1 cellular context compared by ENCODE assay signal in the genomic region with DNA sequence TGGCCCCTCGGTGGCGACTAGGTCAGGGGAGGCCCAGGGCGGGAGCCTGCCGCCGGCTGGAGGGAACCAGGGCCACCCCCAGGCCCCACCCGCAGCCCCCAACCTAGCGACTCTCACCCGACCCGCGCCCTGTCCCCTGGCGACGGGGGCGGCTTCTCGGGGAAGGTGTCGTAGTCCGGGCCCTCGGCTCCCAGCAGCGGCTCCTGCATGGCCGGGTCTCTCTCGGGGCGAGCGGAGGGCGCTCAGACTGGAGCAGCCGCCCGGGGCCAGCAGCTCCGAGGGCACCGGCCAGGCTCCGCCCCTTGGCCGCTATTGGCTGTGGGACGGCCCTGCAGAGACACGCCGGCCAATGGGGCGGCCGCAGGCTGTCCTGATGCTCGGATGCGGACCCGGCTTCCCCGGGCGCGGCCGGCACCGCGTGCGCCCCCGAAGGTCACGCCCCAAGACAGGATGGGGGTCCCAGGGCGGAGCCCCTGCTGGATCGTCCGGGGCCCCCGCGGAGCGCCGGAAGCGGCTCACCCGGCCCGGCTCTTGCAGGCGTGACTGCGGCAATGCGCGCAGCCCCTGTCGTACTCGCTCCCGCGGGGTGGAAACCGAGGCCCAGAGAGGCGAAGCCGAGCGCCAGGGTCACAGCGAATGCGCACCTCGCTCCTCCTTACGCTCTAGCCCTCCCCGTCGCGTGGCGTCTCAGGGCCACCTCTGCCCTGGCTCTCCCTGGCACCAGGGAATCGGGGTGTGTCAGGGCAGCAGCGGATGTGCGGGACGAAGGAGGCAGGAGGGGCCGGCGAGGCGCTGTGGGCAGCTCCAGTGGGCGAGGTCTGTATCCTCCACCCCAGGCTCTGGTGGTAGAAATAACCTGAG.
TF ChIP-seq lines count a peak whose summit lies in the region.

A gene with protein sequence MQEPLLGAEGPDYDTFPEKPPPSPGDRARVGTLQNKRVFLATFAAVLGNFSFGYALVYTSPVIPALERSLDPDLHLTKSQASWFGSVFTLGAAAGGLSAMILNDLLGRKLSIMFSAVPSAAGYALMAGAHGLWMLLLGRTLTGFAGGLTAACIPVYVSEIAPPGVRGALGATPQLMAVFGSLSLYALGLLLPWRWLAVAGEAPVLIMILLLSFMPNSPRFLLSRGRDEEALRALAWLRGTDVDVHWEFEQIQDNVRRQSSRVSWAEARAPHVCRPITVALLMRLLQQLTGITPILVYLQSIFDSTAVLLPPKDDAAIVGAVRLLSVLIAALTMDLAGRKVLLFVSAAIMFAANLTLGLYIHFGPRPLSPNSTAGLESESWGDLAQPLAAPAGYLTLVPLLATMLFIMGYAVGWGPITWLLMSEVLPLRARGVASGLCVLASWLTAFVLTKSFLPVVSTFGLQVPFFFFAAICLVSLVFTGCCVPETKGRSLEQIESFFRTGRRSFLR (minus strand): TSS at position 249 of the 861 bp plus-strand sequence. CDS start 40 bp downstream, at position 209.

TF ChIP-seq in HEK293, 187 proteins besides CTCF, POLR2A, EP300 and RAD21 (continued from another document):
- TF ChIP-seq, protein P1, sequence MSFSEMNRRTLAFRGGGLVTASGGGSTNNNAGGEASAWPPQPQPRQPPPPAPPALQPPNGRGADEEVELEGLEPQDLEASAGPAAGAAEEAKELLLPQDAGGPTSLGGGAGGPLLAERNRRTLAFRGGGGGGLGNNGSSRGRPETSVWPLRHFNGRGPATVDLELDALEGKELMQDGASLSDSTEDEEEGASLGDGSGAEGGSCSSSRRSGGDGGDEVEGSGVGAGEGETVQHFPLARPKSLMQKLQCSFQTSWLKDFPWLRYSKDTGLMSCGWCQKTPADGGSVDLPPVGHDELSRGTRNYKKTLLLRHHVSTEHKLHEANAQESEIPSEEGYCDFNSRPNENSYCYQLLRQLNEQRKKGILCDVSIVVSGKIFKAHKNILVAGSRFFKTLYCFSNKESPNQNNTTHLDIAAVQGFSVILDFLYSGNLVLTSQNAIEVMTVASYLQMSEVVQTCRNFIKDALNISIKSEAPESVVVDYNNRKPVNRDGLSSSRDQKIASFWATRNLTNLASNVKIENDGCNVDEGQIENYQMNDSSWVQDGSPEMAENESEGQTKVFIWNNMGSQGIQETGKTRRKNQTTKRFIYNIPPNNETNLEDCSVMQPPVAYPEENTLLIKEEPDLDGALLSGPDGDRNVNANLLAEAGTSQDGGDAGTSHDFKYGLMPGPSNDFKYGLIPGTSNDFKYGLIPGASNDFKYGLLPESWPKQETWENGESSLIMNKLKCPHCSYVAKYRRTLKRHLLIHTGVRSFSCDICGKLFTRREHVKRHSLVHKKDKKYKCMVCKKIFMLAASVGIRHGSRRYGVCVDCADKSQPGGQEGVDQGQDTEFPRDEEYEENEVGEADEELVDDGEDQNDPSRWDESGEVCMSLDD (tag by site-specific recombination; IDR thresholded peaks at IDR 0.05): peak; percentile 61; the same call in 1 of the 2 replicates
- peak; percentile 70 for TF ChIP-seq ZBTB20 (tag by site-specific recombination; IDR thresholded peaks at IDR 0.05)
- TF ChIP-seq KLF1 (tag by site-specific recombination; IDR thresholded peaks at IDR 0.05): peak; percentile 22; the same call in 1 of the 2 replicates
- TF ChIP-seq, protein P2, sequence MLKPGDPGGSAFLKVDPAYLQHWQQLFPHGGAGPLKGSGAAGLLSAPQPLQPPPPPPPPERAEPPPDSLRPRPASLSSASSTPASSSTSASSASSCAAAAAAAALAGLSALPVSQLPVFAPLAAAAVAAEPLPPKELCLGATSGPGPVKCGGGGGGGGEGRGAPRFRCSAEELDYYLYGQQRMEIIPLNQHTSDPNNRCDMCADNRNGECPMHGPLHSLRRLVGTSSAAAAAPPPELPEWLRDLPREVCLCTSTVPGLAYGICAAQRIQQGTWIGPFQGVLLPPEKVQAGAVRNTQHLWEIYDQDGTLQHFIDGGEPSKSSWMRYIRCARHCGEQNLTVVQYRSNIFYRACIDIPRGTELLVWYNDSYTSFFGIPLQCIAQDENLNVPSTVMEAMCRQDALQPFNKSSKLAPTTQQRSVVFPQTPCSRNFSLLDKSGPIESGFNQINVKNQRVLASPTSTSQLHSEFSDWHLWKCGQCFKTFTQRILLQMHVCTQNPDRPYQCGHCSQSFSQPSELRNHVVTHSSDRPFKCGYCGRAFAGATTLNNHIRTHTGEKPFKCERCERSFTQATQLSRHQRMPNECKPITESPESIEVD (tag by site-specific recombination; IDR thresholded peaks at IDR 0.05): no peak
- peak; percentile 68 for TF ChIP-seq SP3 (tag by site-specific recombination; IDR thresholded peaks at IDR 0.05)
- TF ChIP-seq ZNF37A (tag by site-specific recombination; IDR thresholded peaks at IDR 0.05): no peak
- peak; percentile 88 for TF ChIP-seq ZNF341 (tag by site-specific recombination; IDR thresholded peaks at IDR 0.05; ENCODE audit: low read depth)
- peak; percentile 72 for TF ChIP-seq ZIC2 (tag by site-specific recombination; IDR thresholded peaks at IDR 0.05)
- peak; percentile 78 for TF ChIP-seq GLIS2 (tag by site-specific recombination; IDR thresholded peaks at IDR 0.05)
- TF ChIP-seq HOXA7 (CRISPR knock-in tag; IDR thresholded peaks at IDR 0.05; ENCODE audit: borderline replicate concordance): no peak
- TF ChIP-seq ZNF394 (tag by site-specific recombination; IDR thresholded peaks at IDR 0.05; ENCODE audit: borderline replicate concordance): peak; percentile 59
- TF ChIP-seq HOXD13 (CRISPR knock-in tag; IDR thresholded peaks at IDR 0.05; ENCODE audit: borderline replicate concordance): no peak
- TF ChIP-seq, protein P3, sequence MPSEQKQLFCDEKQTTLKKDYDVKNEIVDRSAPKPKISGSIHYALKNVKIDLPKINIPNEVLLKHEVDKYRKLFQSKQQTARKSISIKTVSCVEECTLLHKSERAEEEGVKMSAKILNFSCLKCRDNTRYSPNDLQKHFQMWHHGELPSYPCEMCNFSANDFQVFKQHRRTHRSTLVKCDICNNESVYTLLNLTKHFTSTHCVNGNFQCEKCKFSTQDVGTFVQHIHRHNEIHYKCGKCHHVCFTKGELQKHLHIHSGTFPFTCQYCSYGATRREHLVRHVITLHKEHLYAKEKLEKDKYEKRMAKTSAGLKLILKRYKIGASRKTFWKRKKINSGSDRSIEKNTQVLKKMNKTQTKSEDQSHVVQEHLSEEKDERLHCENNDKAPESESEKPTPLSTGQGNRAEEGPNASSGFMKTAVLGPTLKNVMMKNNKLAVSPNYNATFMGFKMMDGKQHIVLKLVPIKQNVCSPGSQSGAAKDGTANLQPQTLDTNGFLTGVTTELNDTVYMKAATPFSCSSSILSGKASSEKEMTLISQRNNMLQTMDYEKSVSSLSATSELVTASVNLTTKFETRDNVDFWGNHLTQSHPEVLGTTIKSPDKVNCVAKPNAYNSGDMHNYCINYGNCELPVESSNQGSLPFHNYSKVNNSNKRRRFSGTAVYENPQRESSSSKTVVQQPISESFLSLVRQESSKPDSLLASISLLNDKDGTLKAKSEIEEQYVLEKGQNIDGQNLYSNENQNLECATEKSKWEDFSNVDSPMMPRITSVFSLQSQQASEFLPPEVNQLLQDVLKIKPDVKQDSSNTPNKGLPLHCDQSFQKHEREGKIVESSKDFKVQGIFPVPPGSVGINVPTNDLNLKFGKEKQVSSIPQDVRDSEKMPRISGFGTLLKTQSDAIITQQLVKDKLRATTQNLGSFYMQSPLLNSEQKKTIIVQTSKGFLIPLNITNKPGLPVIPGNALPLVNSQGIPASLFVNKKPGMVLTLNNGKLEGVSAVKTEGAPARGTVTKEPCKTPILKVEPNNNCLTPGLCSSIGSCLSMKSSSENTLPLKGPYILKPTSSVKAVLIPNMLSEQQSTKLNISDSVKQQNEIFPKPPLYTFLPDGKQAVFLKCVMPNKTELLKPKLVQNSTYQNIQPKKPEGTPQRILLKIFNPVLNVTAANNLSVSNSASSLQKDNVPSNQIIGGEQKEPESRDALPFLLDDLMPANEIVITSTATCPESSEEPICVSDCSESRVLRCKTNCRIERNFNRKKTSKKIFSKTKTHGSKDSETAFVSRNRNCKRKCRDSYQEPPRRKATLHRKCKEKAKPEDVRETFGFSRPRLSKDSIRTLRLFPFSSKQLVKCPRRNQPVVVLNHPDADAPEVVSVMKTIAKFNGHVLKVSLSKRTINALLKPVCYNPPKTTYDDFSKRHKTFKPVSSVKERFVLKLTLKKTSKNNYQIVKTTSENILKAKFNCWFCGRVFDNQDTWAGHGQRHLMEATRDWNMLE (tag by site-specific recombination; conservative IDR thresholded peaks at IDR 0.05; ENCODE audit: low read depth): no peak
- TF ChIP-seq ZNF626 (tag by site-specific recombination; IDR thresholded peaks at IDR 0.05): no peak
- TF ChIP-seq, protein P4, sequence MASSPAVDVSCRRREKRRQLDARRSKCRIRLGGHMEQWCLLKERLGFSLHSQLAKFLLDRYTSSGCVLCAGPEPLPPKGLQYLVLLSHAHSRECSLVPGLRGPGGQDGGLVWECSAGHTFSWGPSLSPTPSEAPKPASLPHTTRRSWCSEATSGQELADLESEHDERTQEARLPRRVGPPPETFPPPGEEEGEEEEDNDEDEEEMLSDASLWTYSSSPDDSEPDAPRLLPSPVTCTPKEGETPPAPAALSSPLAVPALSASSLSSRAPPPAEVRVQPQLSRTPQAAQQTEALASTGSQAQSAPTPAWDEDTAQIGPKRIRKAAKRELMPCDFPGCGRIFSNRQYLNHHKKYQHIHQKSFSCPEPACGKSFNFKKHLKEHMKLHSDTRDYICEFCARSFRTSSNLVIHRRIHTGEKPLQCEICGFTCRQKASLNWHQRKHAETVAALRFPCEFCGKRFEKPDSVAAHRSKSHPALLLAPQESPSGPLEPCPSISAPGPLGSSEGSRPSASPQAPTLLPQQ (tag by site-specific recombination; IDR thresholded peaks at IDR 0.05): peak; percentile 71
- no peak for TF ChIP-seq MYNN (tag by site-specific recombination; IDR thresholded peaks at IDR 0.05; ENCODE audit: borderline replicate concordance)
- peak; percentile 41; the same call in 1 of the 2 replicates for TF ChIP-seq KLF10 (tag by site-specific recombination; IDR thresholded peaks at IDR 0.05)
- TF ChIP-seq KLF9 (tag by site-specific recombination; IDR thresholded peaks at IDR 0.05; ENCODE audit: low read depth): peak; percentile 86
- TF ChIP-seq, protein P5, sequence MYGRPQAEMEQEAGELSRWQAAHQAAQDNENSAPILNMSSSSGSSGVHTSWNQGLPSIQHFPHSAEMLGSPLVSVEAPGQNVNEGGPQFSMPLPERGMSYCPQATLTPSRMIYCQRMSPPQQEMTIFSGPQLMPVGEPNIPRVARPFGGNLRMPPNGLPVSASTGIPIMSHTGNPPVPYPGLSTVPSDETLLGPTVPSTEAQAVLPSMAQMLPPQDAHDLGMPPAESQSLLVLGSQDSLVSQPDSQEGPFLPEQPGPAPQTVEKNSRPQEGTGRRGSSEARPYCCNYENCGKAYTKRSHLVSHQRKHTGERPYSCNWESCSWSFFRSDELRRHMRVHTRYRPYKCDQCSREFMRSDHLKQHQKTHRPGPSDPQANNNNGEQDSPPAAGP (tag by site-specific recombination; IDR thresholded peaks at IDR 0.05): 0 out of 2 replicates have a peak, but pooled peaks have one; percentile 32
- TF ChIP-seq, protein P6, sequence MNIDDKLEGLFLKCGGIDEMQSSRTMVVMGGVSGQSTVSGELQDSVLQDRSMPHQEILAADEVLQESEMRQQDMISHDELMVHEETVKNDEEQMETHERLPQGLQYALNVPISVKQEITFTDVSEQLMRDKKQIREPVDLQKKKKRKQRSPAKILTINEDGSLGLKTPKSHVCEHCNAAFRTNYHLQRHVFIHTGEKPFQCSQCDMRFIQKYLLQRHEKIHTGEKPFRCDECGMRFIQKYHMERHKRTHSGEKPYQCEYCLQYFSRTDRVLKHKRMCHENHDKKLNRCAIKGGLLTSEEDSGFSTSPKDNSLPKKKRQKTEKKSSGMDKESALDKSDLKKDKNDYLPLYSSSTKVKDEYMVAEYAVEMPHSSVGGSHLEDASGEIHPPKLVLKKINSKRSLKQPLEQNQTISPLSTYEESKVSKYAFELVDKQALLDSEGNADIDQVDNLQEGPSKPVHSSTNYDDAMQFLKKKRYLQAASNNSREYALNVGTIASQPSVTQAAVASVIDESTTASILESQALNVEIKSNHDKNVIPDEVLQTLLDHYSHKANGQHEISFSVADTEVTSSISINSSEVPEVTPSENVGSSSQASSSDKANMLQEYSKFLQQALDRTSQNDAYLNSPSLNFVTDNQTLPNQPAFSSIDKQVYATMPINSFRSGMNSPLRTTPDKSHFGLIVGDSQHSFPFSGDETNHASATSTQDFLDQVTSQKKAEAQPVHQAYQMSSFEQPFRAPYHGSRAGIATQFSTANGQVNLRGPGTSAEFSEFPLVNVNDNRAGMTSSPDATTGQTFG (tag by site-specific recombination; IDR thresholded peaks at IDR 0.05; ENCODE audit: borderline replicate concordance): no peak
- TF ChIP-seq SALL2 (tag by site-specific recombination; IDR thresholded peaks at IDR 0.05; ENCODE audit: borderline replicate concordance): no peak
- TF ChIP-seq GLIS1 (tag by site-specific recombination; IDR thresholded peaks at IDR 0.05): peak; percentile 41; the same call in 1 of the 2 replicates
- TF ChIP-seq, protein P7, sequence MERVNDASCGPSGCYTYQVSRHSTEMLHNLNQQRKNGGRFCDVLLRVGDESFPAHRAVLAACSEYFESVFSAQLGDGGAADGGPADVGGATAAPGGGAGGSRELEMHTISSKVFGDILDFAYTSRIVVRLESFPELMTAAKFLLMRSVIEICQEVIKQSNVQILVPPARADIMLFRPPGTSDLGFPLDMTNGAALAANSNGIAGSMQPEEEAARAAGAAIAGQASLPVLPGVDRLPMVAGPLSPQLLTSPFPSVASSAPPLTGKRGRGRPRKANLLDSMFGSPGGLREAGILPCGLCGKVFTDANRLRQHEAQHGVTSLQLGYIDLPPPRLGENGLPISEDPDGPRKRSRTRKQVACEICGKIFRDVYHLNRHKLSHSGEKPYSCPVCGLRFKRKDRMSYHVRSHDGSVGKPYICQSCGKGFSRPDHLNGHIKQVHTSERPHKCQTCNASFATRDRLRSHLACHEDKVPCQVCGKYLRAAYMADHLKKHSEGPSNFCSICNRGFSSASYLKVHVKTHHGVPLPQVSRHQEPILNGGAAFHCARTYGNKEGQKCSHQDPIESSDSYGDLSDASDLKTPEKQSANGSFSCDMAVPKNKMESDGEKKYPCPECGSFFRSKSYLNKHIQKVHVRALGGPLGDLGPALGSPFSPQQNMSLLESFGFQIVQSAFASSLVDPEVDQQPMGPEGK (tag by site-specific recombination; IDR thresholded peaks at IDR 0.05): peak; percentile 87
- peak; percentile 81 for TF ChIP-seq ZXDB (tag by site-specific recombination; IDR thresholded peaks at IDR 0.05)
- peak; percentile 74 for TF ChIP-seq SP2 (tag by site-specific recombination; IDR thresholded peaks at IDR 0.05)
- no peak for TF ChIP-seq ZBTB21 (tag by site-specific recombination; IDR thresholded peaks at IDR 0.05)
- TF ChIP-seq, protein P8, sequence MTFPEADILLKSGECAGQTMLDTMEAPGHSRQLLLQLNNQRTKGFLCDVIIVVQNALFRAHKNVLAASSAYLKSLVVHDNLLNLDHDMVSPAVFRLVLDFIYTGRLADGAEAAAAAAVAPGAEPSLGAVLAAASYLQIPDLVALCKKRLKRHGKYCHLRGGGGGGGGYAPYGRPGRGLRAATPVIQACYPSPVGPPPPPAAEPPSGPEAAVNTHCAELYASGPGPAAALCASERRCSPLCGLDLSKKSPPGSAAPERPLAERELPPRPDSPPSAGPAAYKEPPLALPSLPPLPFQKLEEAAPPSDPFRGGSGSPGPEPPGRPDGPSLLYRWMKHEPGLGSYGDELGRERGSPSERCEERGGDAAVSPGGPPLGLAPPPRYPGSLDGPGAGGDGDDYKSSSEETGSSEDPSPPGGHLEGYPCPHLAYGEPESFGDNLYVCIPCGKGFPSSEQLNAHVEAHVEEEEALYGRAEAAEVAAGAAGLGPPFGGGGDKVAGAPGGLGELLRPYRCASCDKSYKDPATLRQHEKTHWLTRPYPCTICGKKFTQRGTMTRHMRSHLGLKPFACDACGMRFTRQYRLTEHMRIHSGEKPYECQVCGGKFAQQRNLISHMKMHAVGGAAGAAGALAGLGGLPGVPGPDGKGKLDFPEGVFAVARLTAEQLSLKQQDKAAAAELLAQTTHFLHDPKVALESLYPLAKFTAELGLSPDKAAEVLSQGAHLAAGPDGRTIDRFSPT (tag by site-specific recombination; IDR thresholded peaks at IDR 0.05): no peak
- no peak for TF ChIP-seq ZNF146 (tag by site-specific recombination; IDR thresholded peaks at IDR 0.05)
